Comparison of ENCODE assay signal across 13 cellular contexts in the genomic region with DNA sequence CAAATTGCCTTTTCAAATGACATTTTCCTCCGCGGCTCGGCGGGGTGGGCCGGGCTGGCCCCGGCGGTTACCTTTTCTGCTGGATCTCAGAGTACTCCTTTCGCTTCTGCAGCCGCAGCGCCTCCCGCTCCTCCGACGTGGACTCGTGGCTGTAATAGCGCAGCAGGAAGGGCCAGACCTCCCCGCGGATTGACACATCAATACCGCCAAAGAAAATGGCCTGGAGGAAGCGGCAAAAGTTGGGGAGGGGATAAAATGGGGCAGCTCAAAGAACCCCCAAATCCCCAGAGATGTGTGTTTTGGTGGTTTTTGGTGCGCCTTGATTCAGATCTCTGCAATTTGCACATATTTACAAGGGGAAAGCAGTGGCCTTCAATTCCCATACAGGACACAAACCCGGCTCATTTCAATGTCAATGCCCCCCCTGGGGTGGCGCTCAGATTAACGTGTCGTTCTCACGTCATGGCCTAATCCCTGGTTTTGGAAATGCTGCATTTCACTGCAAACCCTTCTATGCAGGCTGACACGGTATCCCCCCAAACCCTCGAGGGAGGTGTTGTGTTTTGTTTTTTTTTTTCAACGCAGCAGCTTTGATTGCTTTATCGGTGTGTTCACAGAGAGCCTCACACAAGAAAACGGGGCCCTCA.
DNase-seq lines count a peak whose midpoint lies in the region; ATAC-seq, FAIRE-seq and TF ChIP-seq lines count a peak whose summit lies in the region.
"Had no signal": no experiment of that assay in that cellular context is flagged by ENCODE, and none has a peak within 500 bp of the region (broad histone marks: within the 10 kb centered on the region; RNA-seq: fewer than 3 reads in every experiment).

No MANE protein-coding gene starts in this region.

- TF ChIP-seq RAD21 in HepG2 (CRISPR knock-in tag; IDR thresholded peaks at IDR 0.05) = no peak

- no peak for ATAC-seq in HepG2
- ATAC-seq in upper lobe of left lung (ENCODE audit: low FRiP score in 2 of 2) = no peak
- ATAC-seq in HG03025 (IDR thresholded peaks at IDR 0.05; ENCODE audit: low FRiP score, unreplicated experiment) = no peak
- ATAC-seq: activated CD4-positive, CD25-positive, alpha-beta regulatory T cell treated with anti-CD3 and anti-CD28 coated beads, Interleukin-2, amount 50 U/mL, for 24 hours had no signal

- no peaks in the 10 kb centered on the region for H4K20me1 ChIP-seq in HepG2 (ENCODE audit: insufficient read depth, low read length)

- TF ChIP-seq CTCF in right atrium auricular region (IDR thresholded peaks at IDR 0.05) (no peak), chondrocyte (IDR thresholded peaks at IDR 0.05) (no peak), HepG2 (CRISPR knock-in tag; IDR thresholded peaks at IDR 0.05) (no peak), upper lobe of left lung (IDR thresholded peaks at IDR 0.05) (no peak)

- no peaks in the 10 kb centered on the region for H3K27me3 Mint-ChIP-seq in chondrocyte (ENCODE audit: low read depth)

- no peaks in the 10 kb centered on the region for H3K79me2 ChIP-seq in HepG2 (ENCODE audit: insufficient read depth, low read length)

- in situ Hi-C loops in HepG2 (cut with HindIII; ENCODE audit: extremely low pct_ligation_motif_present, low pct_unique_long_range_greater_than_20kb) = no loop called here

- H3K36me3 Mint-ChIP-seq in chondrocyte (ENCODE audit: low read depth) = peaks cover 13% of the 10 kb centered on the region

- FAIRE-seq in HepG2 (lab: Jason Lieb, UNC) = no peak

- H3K4me2 ChIP-seq in HepG2 (ENCODE audit: low read depth, low read length) = no peak overlapping the region

- no peak overlapping the region for H3K27ac ChIP-seq in right atrium auricular region
- H3K27ac ChIP-seq in HepG2 (ENCODE audit: extremely low read length, insufficient read depth, low read length) = no peak overlapping the region
- H3K27ac ChIP-seq in upper lobe of left lung = no peak overlapping the region
- H3K27ac ChIP-seq: tibial artery had no signal

- H3K9me3 Mint-ChIP-seq in chondrocyte (ENCODE audit: low read depth) = no peaks in the 10 kb centered on the region

- CTCF ChIA-PET in HepG2 (lab: Yijun Ruan, JAX; ENCODE audit: low intra/inter-chr PET ratio, low total read pairs) = no interaction called here

- TF ChIP-seq POLR2A in HepG2 (IDR thresholded peaks at IDR 0.05; ENCODE audit: insufficient read depth in 1 of 2, low read depth in 2 of 2, low read length in 2 of 2) (no peak), upper lobe of left lung (IDR thresholded peaks at IDR 0.05) (no peak)

- WGBS in HepG2 (ENCODE audit: low lambda C conversion rate) = 97% methylated on average over 30 of the region's 30 CpGs
- 93 to 94% methylated on average over 30 of the region's 30 CpGs for WGBS in upper lobe of left lung, 2 donors

- H3K9me3 ChIP-seq in right atrium auricular region = no peaks in the 10 kb centered on the region
- no peaks in the 10 kb centered on the region for H3K9me3 ChIP-seq in HepG2 (ENCODE audit: low read length)
- H3K9me3 ChIP-seq in upper lobe of left lung = no peaks in the 10 kb centered on the region
- H3K9me3 ChIP-seq: tibial artery had no signal

- H3K4me3 ChIP-seq in right atrium auricular region = no peak overlapping the region
- no peak overlapping the region for H3K4me3 ChIP-seq in HepG2 (replicated peaks in 1 of 3; ENCODE audit: insufficient read depth in 1 of 3, low read depth in 2 of 3, low read length in 3 of 3)
- H3K4me3 ChIP-seq in upper lobe of left lung = no peak overlapping the region
- H3K4me3 ChIP-seq: tibial artery had no signal

- H3K4me3 Mint-ChIP-seq in chondrocyte (ENCODE audit: unreplicated experiment) = no peak overlapping the region

- H3K4me1 Mint-ChIP-seq in chondrocyte (ENCODE audit: low read depth) = peaks cover 42% of the 10 kb centered on the region

- POLR2A ChIA-PET in HepG2 (lab: Yijun Ruan, JAX) = interaction anchor here (1.9 kb wide), 1 partner anchor 44 kb away, joined by 6 read pairs; no protein-coding TSS in a partner anchor

- peak; percentile 54 for DNase-seq in cardiac septum (ENCODE audit: low spot score)
- DNase-seq in right atrium auricular region (ENCODE audit: low spot score) = no peak
- DNase-seq in chondrocyte (ENCODE audit: low spot score) = peak; percentile 79
- no peak for DNase-seq in HepG2 (ENCODE audit: low spot score)
- peak; percentile 12 to 77 for DNase-seq in upper lobe of left lung
- no peak for DNase-seq in MV-4-11 (lab: John Stamatoyannopoulos, UW)
- DNase-seq in COLO829 (ENCODE audit: low spot score) = no peak
- DNase-seq: activated T-cell treated with anti-CD3 and anti-CD28 coated beads, Interleukin-2, amount 50 U/mL, for 1 hour; effector CD8-positive, alpha-beta T cell; SW 1271 had no signal

- peak overlapping the region; percentile 68 for H3K27ac Mint-ChIP-seq in chondrocyte (ENCODE audit: unreplicated experiment)

- no peak overlapping the region for H2AFZ ChIP-seq in HepG2 (ENCODE audit: low read length)

- H3K9ac ChIP-seq in HepG2 (ENCODE audit: insufficient read depth, low read depth, low read length) = no peak overlapping the region

- TSS peak; percentile 40 for BruUV-seq in HepG2 (replicated peaks; lab: Mats Ljungman, UMichigan)

- TF ChIP-seq EP300 in HepG2 (IDR thresholded peaks at IDR 0.05; ENCODE audit: low read depth in 2 of 2, low read length in 2 of 2) = no peak
- no peak for TF ChIP-seq EP300 in HepG2 (CRISPR knock-in tag; IDR thresholded peaks at IDR 0.05; ENCODE audit: borderline replicate concordance)
- no peak for TF ChIP-seq EP300 in upper lobe of left lung (IDR thresholded peaks at IDR 0.05)

- intact Hi-C loops in cardiac septum (cut with DNase I) = no loop called here
- intact Hi-C loops in HepG2 (cut with micrococcal nuclease; ENCODE audit: unreplicated experiment) = no loop called here

- H3K36me3 ChIP-seq in right atrium auricular region = peaks cover 20% of the 10 kb centered on the region
- H3K36me3 ChIP-seq in HepG2 (replicated peaks in 1 of 2; ENCODE audit: control insufficient read depth in 1 of 2, insufficient read depth in 2 of 2, low read length in 2 of 2) = peaks cover 20 to 36% of the 10 kb centered on the region in 2 experiments
- H3K36me3 ChIP-seq in upper lobe of left lung = peaks cover 0 to 31% (median 25%) of the 10 kb centered on the region in 4 donors

- no peaks in the 10 kb centered on the region for H3K27me3 ChIP-seq in right atrium auricular region
- no peaks in the 10 kb centered on the region for H3K27me3 ChIP-seq in HepG2 (ENCODE audit: control insufficient read depth in 1 of 2, insufficient read depth in 2 of 2, low read length in 2 of 2)
- H3K27me3 ChIP-seq in upper lobe of left lung = no peaks in the 10 kb centered on the region
- H3K27me3 ChIP-seq: tibial artery had no signal

- H3K4me1 ChIP-seq in right atrium auricular region = peaks cover 0 to 23% of the 10 kb centered on the region in 2 donors
- H3K4me1 ChIP-seq in HepG2 (ENCODE audit: insufficient read depth, low read length) = peaks cover 26% of the 10 kb centered on the region
- H3K4me1 ChIP-seq in upper lobe of left lung = peaks cover 18 to 22% (median 20%) of the 10 kb centered on the region in 4 donors

TF ChIP-seq in HepG2, 621 proteins besides CTCF, POLR2A, EP300 and RAD21:
- TF ChIP-seq CBX1 (IDR thresholded peaks at IDR 0.05; ENCODE audit: low read depth) (no peak), DNMT3B (CRISPR knock-in tag; conservative IDR thresholded peaks at IDR 0.05) (no peak), ATF4 (CRISPR knock-in tag; IDR thresholded peaks at IDR 0.05) (no peak), ZGPAT (CRISPR knock-in tag; IDR thresholded peaks at IDR 0.05) (no peak), NFE2L1 (CRISPR knock-in tag; IDR thresholded peaks at IDR 0.05; ENCODE audit: borderline replicate concordance) (no peak), ZNF326 (CRISPR knock-in tag; IDR thresholded peaks at IDR 0.05; ENCODE audit: borderline replicate concordance) (no peak), ZBTB38 (CRISPR knock-in tag; IDR thresholded peaks at IDR 0.05) (no peak), ATRX (CRISPR knock-in tag; IDR thresholded peaks at IDR 0.05; ENCODE audit: borderline replicate concordance) (no peak)
- TF ChIP-seq, protein P1, sequence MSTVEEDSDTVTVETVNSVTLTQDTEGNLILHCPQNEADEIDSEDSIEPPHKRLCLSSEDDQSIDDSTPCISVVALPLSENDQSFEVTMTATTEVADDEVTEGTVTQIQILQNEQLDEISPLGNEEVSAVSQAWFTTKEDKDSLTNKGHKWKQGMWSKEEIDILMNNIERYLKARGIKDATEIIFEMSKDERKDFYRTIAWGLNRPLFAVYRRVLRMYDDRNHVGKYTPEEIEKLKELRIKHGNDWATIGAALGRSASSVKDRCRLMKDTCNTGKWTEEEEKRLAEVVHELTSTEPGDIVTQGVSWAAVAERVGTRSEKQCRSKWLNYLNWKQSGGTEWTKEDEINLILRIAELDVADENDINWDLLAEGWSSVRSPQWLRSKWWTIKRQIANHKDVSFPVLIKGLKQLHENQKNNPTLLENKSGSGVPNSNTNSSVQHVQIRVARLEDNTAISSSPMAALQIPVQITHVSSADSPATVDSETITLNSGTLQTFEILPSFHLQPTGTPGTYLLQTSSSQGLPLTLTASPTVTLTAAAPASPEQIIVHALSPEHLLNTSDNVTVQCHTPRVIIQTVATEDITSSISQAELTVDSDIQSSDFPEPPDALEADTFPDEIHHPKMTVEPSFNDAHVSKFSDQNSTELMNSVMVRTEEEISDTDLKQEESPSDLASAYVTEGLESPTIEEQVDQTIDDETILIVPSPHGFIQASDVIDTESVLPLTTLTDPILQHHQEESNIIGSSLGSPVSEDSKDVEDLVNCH (CRISPR knock-in tag; IDR thresholded peaks at IDR 0.05) = no peak

Comparison
In these comparisons a context has a peak if more than half of its experiments do, and no peak if none do; other contexts are left out.
1. DNase-seq: peak in cardiac septum (single experiment), chondrocyte (single experiment) and upper lobe of left lung (2 of 2); none in right atrium auricular region (single experiment), HepG2 (single experiment), MV-4-11 (single experiment) and COLO829 (single experiment).